Comparison of ENCODE assay signal across 21 cellular contexts in genomic region chr9:133521122-133522072, GRCh38. TPM values are rescaled to one million over a fixed set of nuclear protein-coding genes. Genes with fewer than 3 reads are reported as not detected.
DNase-seq lines count a peak whose midpoint lies in the region; ATAC-seq and TF ChIP-seq lines count a peak whose summit lies in the region.
"Had no signal": no experiment of that assay in that cellular context is flagged by ENCODE, and none has a peak within 500 bp of the region (broad histone marks: within the 10 kb centered on the region; RNA-seq: fewer than 3 reads in every experiment).

No MANE protein-coding gene starts in this region.

- no peak for TF ChIP-seq POLR2A in gastrocnemius medialis (IDR thresholded peaks at IDR 0.05)

- H3K27me3 ChIP-seq in Loucy (ENCODE audit: insufficient read depth, low read length, poor library complexity, severe bottlenecking): no peaks in the 10 kb centered on the region
- peaks cover 0 to 2% (median 0%) of the 10 kb centered on the region in 3 donors for H3K27me3 ChIP-seq in gastrocnemius medialis

- no peaks in the 10 kb centered on the region for H3K4me1 Mint-ChIP-seq in stimulated activated naive B cell treated with anti-CD40 and anti-IgM and Interleukin-4, amounts not matched to agents 10 μg/mL and 1 μg/mL and 100 μg/mL, for 72 hours
- H3K4me1 Mint-ChIP-seq: memory B cell had no signal

- H2AFZ ChIP-seq in Loucy (ENCODE audit: low read length): no peak overlapping the region

- no peaks in the 10 kb centered on the region for H3K36me3 ChIP-seq in Loucy (ENCODE audit: insufficient read depth, low read length)
- no peaks in the 10 kb centered on the region for H3K36me3 ChIP-seq in gastrocnemius medialis
- H3K36me3 ChIP-seq: thoracic aorta had no signal

- H3K9ac ChIP-seq in Loucy (ENCODE audit: low read depth, low read length, poor library complexity, severe bottlenecking): peak overlapping the region; percentile 51

- H3K4me3 ChIP-seq in Loucy (ENCODE audit: low read length, poor library complexity, severe bottlenecking): peak overlapping the region; percentile 13
- no peak overlapping the region for H3K4me3 ChIP-seq in gastrocnemius medialis
- H3K4me3 ChIP-seq: thoracic aorta had no signal

- no peaks in the 10 kb centered on the region for H3K79me2 ChIP-seq in Loucy (ENCODE audit: insufficient read depth, low read length)

- intact Hi-C loops in gastrocnemius medialis (cut with DNase I; ENCODE audit: low total_unique reads): no loop called here

- H3K27ac Mint-ChIP-seq in stimulated activated naive B cell treated with anti-CD40 and anti-IgM and Interleukin-4, amounts not matched to agents 10 μg/mL and 1 μg/mL and 100 μg/mL, for 72 hours: no peak overlapping the region
- H3K27ac Mint-ChIP-seq: activated naive CD4-positive, alpha-beta T cell treated with anti-CD3 and anti-CD28 coated beads, Interleukin-2, amount 50 U/mL, for 72 hours; memory B cell; nephron progenitor cell had no signal

- ATAC-seq in HG03097 (IDR thresholded peaks at IDR 0.05; ENCODE audit: low FRiP score, unreplicated experiment): no peak
- no peak for ATAC-seq in stimulated activated naive B cell treated with anti-CD40 and anti-IgM and Interleukin-4, amounts not matched to agents 10 μg/mL and 1 μg/mL and 100 μg/mL, for 72 hours (replicated peaks)
- ATAC-seq in gastrocnemius medialis: no peak
- ATAC-seq: activated naive CD4-positive, alpha-beta T cell treated with anti-CD3 and anti-CD28 coated beads, Interleukin-2, amount 50 U/mL, for 72 hours; activated T-cell treated with anti-CD3 and anti-CD28 coated beads, Interleukin-2, amount 50 U/mL, for 4 hours had no signal

- no peaks in the 10 kb centered on the region for H3K9me3 Mint-ChIP-seq in stimulated activated naive B cell treated with anti-CD40 and anti-IgM and Interleukin-4, amounts not matched to agents 10 μg/mL and 1 μg/mL and 100 μg/mL, for 72 hours
- H3K9me3 Mint-ChIP-seq: activated naive CD4-positive, alpha-beta T cell treated with anti-CD3 and anti-CD28 coated beads, Interleukin-2, amount 50 U/mL, for 72 hours; activated T-cell treated with anti-CD3 and anti-CD28 coated beads, Interleukin-2, amount 50 U/mL, for 4 hours; memory B cell; nephron progenitor cell had no signal

- no peak for TF ChIP-seq CTCF in Loucy (conservative IDR thresholded peaks at IDR 0.05; ENCODE audit: low read length)
- no peak for TF ChIP-seq CTCF in gastrocnemius medialis (IDR thresholded peaks at IDR 0.05 in 4 of 5, conservative IDR thresholded peaks at IDR 0.05 in 1 of 5)

- H3K9me3 ChIP-seq in Loucy (ENCODE audit: insufficient read depth, low read depth, low read length): no peaks in the 10 kb centered on the region
- H3K9me3 ChIP-seq in gastrocnemius medialis: no peaks in the 10 kb centered on the region
- H3K9me3 ChIP-seq: thoracic aorta had no signal

- H3K9me2 ChIP-seq in Loucy (replicated peaks; ENCODE audit: low read depth, low read length): no peaks in the 10 kb centered on the region

- H3K4me3 Mint-ChIP-seq in stimulated activated naive B cell treated with anti-CD40 and anti-IgM and Interleukin-4, amounts not matched to agents 10 μg/mL and 1 μg/mL and 100 μg/mL, for 72 hours: no peak overlapping the region
- H3K4me3 Mint-ChIP-seq: activated T-cell treated with anti-CD3 and anti-CD28 coated beads, Interleukin-2, amount 50 U/mL, for 4 hours; memory B cell; nephron progenitor cell had no signal

- no peaks in the 10 kb centered on the region for H3K36me3 Mint-ChIP-seq in stimulated activated naive B cell treated with anti-CD40 and anti-IgM and Interleukin-4, amounts not matched to agents 10 μg/mL and 1 μg/mL and 100 μg/mL, for 72 hours
- H3K36me3 Mint-ChIP-seq: activated naive CD4-positive, alpha-beta T cell treated with anti-CD3 and anti-CD28 coated beads, Interleukin-2, amount 50 U/mL, for 72 hours; memory B cell had no signal

- H3K4me1 ChIP-seq in Loucy (ENCODE audit: insufficient read depth, low read length, poor library complexity, severe bottlenecking) (peaks cover 36% of the 10 kb centered on the region), gastrocnemius medialis (no peaks in the 10 kb centered on the region)

- DNase-seq in amniotic epithelial cell (ENCODE audit: low read depth) (peak; percentile 36), left kidney (ENCODE audit: low read depth, low spot score) (peak; percentile 23), putamen (ENCODE audit: low spot score) (peak; percentile 75), gastrocnemius medialis (no peak)
- no peak for DNase-seq in stimulated activated naive B cell treated with anti-CD40 and anti-IgM and Interleukin-4, amounts not matched to agents 10 μg/mL and 1 μg/mL and 100 μg/mL, for 72 hours
- DNase-seq: activated CD4-positive, alpha-beta T cell treated with anti-CD3 and anti-CD28 coated beads, Interleukin-2, amount 50 U/mL, for 48 hours; activated T-cell treated with anti-CD3 and anti-CD28 coated beads, Interleukin-2, amount 50 U/mL, for 4 hours; cerebellar nuclear complex; foreskin melanocyte; H7; NCI-H2081; NCI-H774; nephron progenitor cell; stimulated activated CD4-positive, alpha-beta T cell treated with anti-CD3 and anti-CD28 coated beads, Interleukin-2, amount 100 ng/mL, for 48 hours; SW 1271 had no signal

- H3K27ac ChIP-seq in gastrocnemius medialis: no peak overlapping the region
- H3K27ac ChIP-seq: C4-2B, thoracic aorta had no signal

- in situ Hi-C loops in gastrocnemius medialis (cut with MboI; ENCODE audit: low sequenced_read_pairs in 4 of 4): no loop called here

- H3K4me2 ChIP-seq in Loucy (ENCODE audit: low read depth, low read length, poor library complexity, severe bottlenecking): peak overlapping the region; percentile 61

- no peaks in the 10 kb centered on the region for H3F3A ChIP-seq in Loucy (ENCODE audit: low read depth)

- peaks cover 11 to 32% of the 10 kb centered on the region in 2 donors for H3K27me3 Mint-ChIP-seq in stimulated activated naive B cell treated with anti-CD40 and anti-IgM and Interleukin-4, amounts not matched to agents 10 μg/mL and 1 μg/mL and 100 μg/mL, for 72 hours

- H4K20me1 ChIP-seq in Loucy (ENCODE audit: insufficient read depth, low read length, poor library complexity, severe bottlenecking): no peaks in the 10 kb centered on the region

RNA-seq across cellular contexts. Expression of gene MYMK, which starts 3.4 kb away (rescaled TPM):
- total RNA-seq in gastrocnemius medialis: not detected
- total RNA-seq: activated naive CD4-positive, alpha-beta T cell treated with anti-CD3 and anti-CD28 coated beads, Interleukin-2, amount 50 U/mL, for 72 hours; activated T-cell treated with anti-CD3 and anti-CD28 coated beads, Interleukin-2, amount 50 U/mL, for 4 hours; H7; thoracic aorta had no signal

RNA-seq across cellular contexts. Expression of gene ADAMTSL2, which starts 13.1 kb away (rescaled TPM):
- total RNA-seq in gastrocnemius medialis: 1 to 10 TPM in 1 of 4 donors, under 1 TPM in 3; 0.10 to 1.8 (median 0.44) TPM

RNA-seq across cellular contexts. Expression of gene SLC2A6, which starts 42.5 kb away (rescaled TPM):
- total RNA-seq in gastrocnemius medialis: 1 to 10 TPM in 2 of 4 donors, under 1 TPM in 2; 0.41 to 2.4 (median 1.4) TPM

Comparison
In these comparisons a context has a peak if more than half of its experiments do, and no peak if none do; other contexts are left out.
1. DNase-seq: peak in amniotic epithelial cell (single experiment), left kidney (single experiment) and putamen (single experiment); none in stimulated activated naive B cell treated with anti-CD40 and anti-IgM and Interleukin-4, amounts not matched to agents 10 μg/mL and 1 μg/mL and 100 μg/mL, for 72 hours (single experiment) and gastrocnemius medialis (0 of 2).